ENCODE assay signal across 1 cellular context in genomic region chr17:50541402-50541915, GRCh38.
TF ChIP-seq lines count a peak whose summit lies in the region.

No MANE protein-coding gene starts in this region.

TF ChIP-seq in GM12878, 131 proteins besides CTCF, POLR2A, EP300 and RAD21:
- 0 out of 2 replicates have a peak, but pooled peaks have one; percentile 18 for TF ChIP-seq PKNOX1 (IDR thresholded peaks at IDR 0.05)
- TF ChIP-seq, protein P1, sequence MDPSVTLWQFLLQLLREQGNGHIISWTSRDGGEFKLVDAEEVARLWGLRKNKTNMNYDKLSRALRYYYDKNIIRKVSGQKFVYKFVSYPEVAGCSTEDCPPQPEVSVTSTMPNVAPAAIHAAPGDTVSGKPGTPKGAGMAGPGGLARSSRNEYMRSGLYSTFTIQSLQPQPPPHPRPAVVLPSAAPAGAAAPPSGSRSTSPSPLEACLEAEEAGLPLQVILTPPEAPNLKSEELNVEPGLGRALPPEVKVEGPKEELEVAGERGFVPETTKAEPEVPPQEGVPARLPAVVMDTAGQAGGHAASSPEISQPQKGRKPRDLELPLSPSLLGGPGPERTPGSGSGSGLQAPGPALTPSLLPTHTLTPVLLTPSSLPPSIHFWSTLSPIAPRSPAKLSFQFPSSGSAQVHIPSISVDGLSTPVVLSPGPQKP (IDR thresholded peaks at IDR 0.05; ENCODE audit: low read depth, low read length), result no peak
- no peak for TF ChIP-seq ZNF274 (IDR thresholded peaks at IDR 0.05; ENCODE audit: insufficient read depth, insufficient read length)
